Comparison of ENCODE assay signal across 21 cellular contexts in genomic region chr10:12474727-12475414, GRCh38.
"Had no signal": no experiment of that assay in that cellular context is flagged by ENCODE, and none has a peak within 500 bp of the region (broad histone marks: within the 10 kb centered on the region; RNA-seq: fewer than 3 reads in every experiment).

No MANE protein-coding gene starts in this region.

- H3K36me3 ChIP-seq: WERI-Rb-1 had no signal

- H3K27ac ChIP-seq: SK-N-MC, WERI-Rb-1 had no signal

- H3K27ac Mint-ChIP-seq: activated CD4-positive, alpha-beta memory T cell treated with anti-CD3 and anti-CD28 coated beads, Interleukin-2, amount 10 ng/mL, durations not matched to agents 7 days and 5 days; activated CD4-positive, alpha-beta T cell treated with anti-CD3 and anti-CD28 coated beads for 36 hours; activated naive CD4-positive, alpha-beta T cell treated with anti-CD3 and anti-CD28 coated beads for 36 hours; activated naive CD8-positive, alpha-beta T cell treated with anti-CD3 and anti-CD28 coated beads for 36 hours; activated T-helper 17 cell treated with anti-CD3 and anti-CD28 coated beads, Interleukin-2, amount 50 U/mL, for 72 hours had no signal

- ATAC-seq: activated CD4-positive, alpha-beta T cell treated with anti-CD3 and anti-CD28 coated beads for 36 hours; activated T-helper 17 cell treated with anti-CD3 and anti-CD28 coated beads, Interleukin-2, amount 50 U/mL, for 72 hours had no signal

- H3K27me3 Mint-ChIP-seq: activated CD4-positive, alpha-beta memory T cell treated with anti-CD3 and anti-CD28 coated beads, Interleukin-2, amount 10 ng/mL, durations not matched to agents 7 days and 5 days; activated CD4-positive, alpha-beta T cell treated with anti-CD3 and anti-CD28 coated beads for 36 hours; activated naive CD8-positive, alpha-beta T cell treated with anti-CD3 and anti-CD28 coated beads for 36 hours; activated T-helper 17 cell treated with anti-CD3 and anti-CD28 coated beads, Interleukin-2, amount 50 U/mL, for 72 hours had no signal

- H3K9me3 Mint-ChIP-seq: activated naive CD4-positive, alpha-beta T cell treated with anti-CD3 and anti-CD28 coated beads for 36 hours; activated naive CD8-positive, alpha-beta T cell treated with anti-CD3 and anti-CD28 coated beads for 36 hours had no signal

- DNase-seq: activated CD4-positive, alpha-beta memory T cell treated with anti-CD3 and anti-CD28 coated beads, Interleukin-2, amount 10 ng/mL, durations not matched to agents 7 days and 5 days; activated CD4-positive, alpha-beta T cell treated with anti-CD3 and anti-CD28 coated beads for 36 hours; activated CD4-positive, alpha-beta T cell treated with anti-CD3 and anti-CD28 coated beads, Interleukin-2, amount 50 U/mL, for 1 hour; activated gamma-delta T cell; activated naive CD4-positive, alpha-beta T cell treated with anti-CD3 and anti-CD28 coated beads for 36 hours; activated naive CD8-positive, alpha-beta T cell treated with anti-CD3 and anti-CD28 coated beads for 36 hours; activated T-cell treated with anti-CD3 and anti-CD28 coated beads for 4 hours; activated T-cell treated with anti-CD3 and anti-CD28 coated beads, Interleukin-2, amount 50 U/mL, for 48 hours; caudate nucleus; NCI-H1105; NCI-H1436; NCI-H1694 treated with DMSO at 0.1 percent for 48 hours; NCI-H2029 treated with DMSO at 0.1 percent for 48 hours; NCI-H345; NCI-H510A; NCI-H526 treated with DMSO at 0.1 percent for 48 hours; NCI-H82; T-helper 1 cell; WERI-Rb-1 had no signal

- H3K4me3 Mint-ChIP-seq: activated CD4-positive, alpha-beta memory T cell treated with anti-CD3 and anti-CD28 coated beads, Interleukin-2, amount 10 ng/mL, durations not matched to agents 7 days and 5 days; activated CD4-positive, alpha-beta T cell treated with anti-CD3 and anti-CD28 coated beads for 36 hours; activated naive CD4-positive, alpha-beta T cell treated with anti-CD3 and anti-CD28 coated beads for 36 hours; activated naive CD8-positive, alpha-beta T cell treated with anti-CD3 and anti-CD28 coated beads for 36 hours; activated T-helper 17 cell treated with anti-CD3 and anti-CD28 coated beads, Interleukin-2, amount 50 U/mL, for 72 hours had no signal

- H3K4me3 ChIP-seq: SK-N-MC had no signal
